In genomic region chr9:123339666-123340414, GRCh38 we compare ENCODE assay signal across 9 cellular contexts. TPM values are rescaled to one million over a fixed set of nuclear protein-coding genes. Genes with fewer than 3 reads are reported as not detected.
A peak's percentile ranks its signal among the peaks of the same experiment; 100 is the strongest.
DNase-seq lines count a peak whose midpoint lies in the region; ATAC-seq lines count a peak whose summit lies in the region.
"Had no signal": no experiment of that assay in that cellular context is flagged by ENCODE, and none has a peak within 500 bp of the region (broad histone marks: within the 10 kb centered on the region; RNA-seq: fewer than 3 reads in every experiment).

No MANE protein-coding gene starts in this region.

- no peaks in the 10 kb centered on the region for H3K27me3 Mint-ChIP-seq in activated CD4-positive, alpha-beta T cell treated with anti-CD3 and anti-CD28 coated beads, Interleukin-2, amount 10 ng/mL, durations not matched to agents 7 days and 5 days

- H3K9me3 Mint-ChIP-seq in activated CD4-positive, alpha-beta T cell treated with anti-CD3 and anti-CD28 coated beads, Interleukin-2, amount 10 ng/mL, durations not matched to agents 7 days and 5 days: no peaks in the 10 kb centered on the region

- H3K4me3 ChIP-seq in right cardiac atrium (ENCODE audit: low read length): peak overlapping the region; percentile 4

- H3K9me3 ChIP-seq in right cardiac atrium (ENCODE audit: control insufficient read depth, low read length): no peaks in the 10 kb centered on the region

- POLR2A ChIA-PET in activated CD4-positive, alpha-beta T cell treated with anti-CD3 and anti-CD28 coated beads, Interleukin-2, amount 10 ng/mL, durations not matched to agents 7 days and 5 days (lab: Charles Lee): interaction anchor here (0.7 kb wide), 1 partner anchor 224 kb away, joined by 3 read pairs; no protein-coding TSS in a partner anchor

- intact Hi-C loops in right cardiac atrium (cut with DNase I): loop anchor here in 1 of 4 donors (5.0 kb wide), 1 partner anchor 73 kb away; the partner anchor contains the start of gene STRBP

- ATAC-seq in HG03342 (IDR thresholded peaks at IDR 0.05; ENCODE audit: unreplicated experiment) (peak; percentile 40), right cardiac atrium (peak; percentile 53 to 63)

- no peaks in the 10 kb centered on the region for H3K27me3 ChIP-seq in right cardiac atrium (ENCODE audit: control insufficient read depth, insufficient read depth)

- peak overlapping the region; percentile 63 for H3K4me3 Mint-ChIP-seq in activated CD4-positive, alpha-beta T cell treated with anti-CD3 and anti-CD28 coated beads, Interleukin-2, amount 10 ng/mL, durations not matched to agents 7 days and 5 days

- H3K27ac ChIP-seq in right cardiac atrium (ENCODE audit: low read length): peak overlapping the region; percentile 87

- WGBS in right cardiac atrium: 36% methylated on average over 31 of the region's 31 CpGs

- peaks cover 32% of the 10 kb centered on the region for H3K4me1 Mint-ChIP-seq in activated CD4-positive, alpha-beta T cell treated with anti-CD3 and anti-CD28 coated beads, Interleukin-2, amount 10 ng/mL, durations not matched to agents 7 days and 5 days

- DNase-seq in activated T-cell treated with anti-CD3 and anti-CD28 coated beads for 48 hours (ENCODE audit: low read depth): peak; percentile 69
- DNase-seq in activated T-cell treated with anti-CD3 and anti-CD28 coated beads for 4 hours: no peak
- peak; percentile 57 for DNase-seq in activated CD4-positive, alpha-beta T cell treated with anti-CD3 and anti-CD28 coated beads, Interleukin-2, amount 10 ng/mL, durations not matched to agents 7 days and 5 days
- no peak for DNase-seq in right cardiac atrium
- peak; percentile 11 for DNase-seq in stimulated activated CD8-positive, alpha-beta memory T cell treated with anti-CD3 and anti-CD28 coated beads, Interleukin-15, amount 100 ng/mL, for 24 hours (ENCODE audit: low read depth)
- DNase-seq in DMS153 treated with DMSO at 0.1 percent for 48 hours (lab: John Stamatoyannopoulos, UW; ENCODE audit: unreplicated experiment): no peak
- no peak for DNase-seq in OCI-M2 (lab: John Stamatoyannopoulos, UW; ENCODE audit: unreplicated experiment)

- CTCF ChIA-PET in activated CD4-positive, alpha-beta T cell treated with anti-CD3 and anti-CD28 coated beads, Interleukin-2, amount 10 ng/mL, durations not matched to agents 7 days and 5 days (lab: Charles Lee): interaction anchor here (1.1 to 5.9 kb wide), 9 partner anchors 9 to 102 kb away, joined by 3 to 38 read pairs (median 6); no protein-coding TSS in a partner anchor

- no peaks in the 10 kb centered on the region for H3K36me3 Mint-ChIP-seq in activated CD4-positive, alpha-beta T cell treated with anti-CD3 and anti-CD28 coated beads, Interleukin-2, amount 10 ng/mL, durations not matched to agents 7 days and 5 days (ENCODE audit: low read depth)

- peak overlapping the region; percentile 90 for H3K27ac Mint-ChIP-seq in activated CD4-positive, alpha-beta T cell treated with anti-CD3 and anti-CD28 coated beads, Interleukin-2, amount 10 ng/mL, durations not matched to agents 7 days and 5 days

- H3K4me1 ChIP-seq in right cardiac atrium (ENCODE audit: control insufficient read depth, insufficient read depth, low read length): peaks cover 9% of the 10 kb centered on the region

RNA-seq across cellular contexts. Expression of gene CRB2, which starts 16.2 kb away (rescaled TPM):
- total RNA-seq in activated CD4-positive, alpha-beta T cell treated with anti-CD3 and anti-CD28 coated beads, Interleukin-2, amount 10 ng/mL, durations not matched to agents 7 days and 5 days: not detected
- total RNA-seq in right cardiac atrium: under 1 TPM in 3 of 4 donors, not detected in 1; 0.14 to 0.26 (median 0.17) TPM
- 0.02 TPM for polyA plus RNA-seq in right cardiac atrium
- polyA plus RNA-seq: BJ had no signal

Comparison
In these comparisons a context has a peak if more than half of its experiments do, and no peak if none do; other contexts are left out.
1. DNase-seq: peak in activated T-cell treated with anti-CD3 and anti-CD28 coated beads for 48 hours (single experiment), activated CD4-positive, alpha-beta T cell treated with anti-CD3 and anti-CD28 coated beads, Interleukin-2, amount 10 ng/mL, durations not matched to agents 7 days and 5 days (single experiment) and stimulated activated CD8-positive, alpha-beta memory T cell treated with anti-CD3 and anti-CD28 coated beads, Interleukin-15, amount 100 ng/mL, for 24 hours (single experiment); none in activated T-cell treated with anti-CD3 and anti-CD28 coated beads for 4 hours (single experiment), right cardiac atrium (0 of 3), DMS153 treated with DMSO at 0.1 percent for 48 hours (single experiment) and OCI-M2 (single experiment).